ENCODE assay signal across 1 cellular context in genomic region chr10:1548596-1548995, GRCh38.
TF ChIP-seq lines count a peak whose summit lies in the region.

No MANE protein-coding gene starts in this region.

TF ChIP-seq in H1, 55 proteins besides CTCF, POLR2A, EP300 and RAD21:
- TF ChIP-seq GTF2F1 (IDR thresholded peaks at IDR 0.05; ENCODE audit: borderline replicate concordance, low read depth, low read length) (no peak), EGR1 (IDR thresholded peaks at IDR 0.05; ENCODE audit: borderline replicate concordance, low read depth, low read length) (no peak), EZH2 (IDR thresholded peaks at IDR 0.05; ENCODE audit: low read depth, low read length, severe bottlenecking) (no peak), ASH2L (IDR thresholded peaks at IDR 0.05; ENCODE audit: low read length) (no peak), TAF7 (optimal IDR thresholded peaks at IDR 0.05; ENCODE audit: borderline replicate concordance, low read depth, low read length) (no peak), SIX5 (IDR thresholded peaks at IDR 0.05; ENCODE audit: low read depth, low read length) (no peak), BCL11A (IDR thresholded peaks at IDR 0.05; ENCODE audit: low read depth in 2 of 2, low read length in 2 of 2) (no peak), NANOG (IDR thresholded peaks at IDR 0.05; ENCODE audit: insufficient read depth, low read depth, low read length, poor library complexity, severe bottlenecking) (no peak), YY1 (IDR thresholded peaks at IDR 0.05; ENCODE audit: low read depth, low read length) (no peak), TEAD4 (IDR thresholded peaks at IDR 0.05; ENCODE audit: low read depth, low read length) (no peak), RBBP5 (IDR thresholded peaks at IDR 0.05; ENCODE audit: borderline replicate concordance, low read depth, low read length) (no peak), RNF2 (IDR thresholded peaks at IDR 0.05; ENCODE audit: borderline replicate concordance, low read depth, low read length, missing control alignments, poor library complexity, severe bottlenecking) (no peak)
TF ChIP-seq in H1: peak in this region for 0.
